ENCODE assay signal across 1 cellular context in genomic region chr1:201153474-201154388, GRCh38.
TF ChIP-seq lines count a peak whose summit lies in the region.

No MANE protein-coding gene starts in this region.

TF ChIP-seq in K562, 482 proteins besides CTCF, POLR2A, EP300 and RAD21 (continued from another document and continues in another):
- TF ChIP-seq CUX1 (CRISPR knock-in tag; IDR thresholded peaks at IDR 0.05), result no peak
- no peak for TF ChIP-seq U2AF2 (optimal IDR thresholded peaks at IDR 0.05; ENCODE audit: low read depth, low read length)
- no peak for TF ChIP-seq ZC3H4 (CRISPR knock-in tag; IDR thresholded peaks at IDR 0.05; ENCODE audit: borderline replicate concordance)
- no peak for TF ChIP-seq ZNF695 (CRISPR knock-in tag; IDR thresholded peaks at IDR 0.05)
- TF ChIP-seq BDP1 (IDR thresholded peaks at IDR 0.05; ENCODE audit: insufficient read depth, insufficient read length), result no peak
- TF ChIP-seq HDAC2 (IDR thresholded peaks at IDR 0.05), result peak; percentile 54; the same call in 1 of the 2 replicates
- no peak for TF ChIP-seq RBM25 (IDR thresholded peaks at IDR 0.05; ENCODE audit: low read depth, low read length, severe bottlenecking)
- TF ChIP-seq BCOR (IDR thresholded peaks at IDR 0.05), result peak; percentile 55; the same call in 1 of the 2 replicates
- no peak for TF ChIP-seq GMEB1 (CRISPR knock-in tag; IDR thresholded peaks at IDR 0.05)
- TF ChIP-seq MTA1 (IDR thresholded peaks at IDR 0.05; ENCODE audit: borderline replicate concordance), result peak; percentile 77; the same call in 1 of the 2 replicates
- peak; percentile 53; the same call in 1 of the 2 replicates for TF ChIP-seq TOE1 (IDR thresholded peaks at IDR 0.05; ENCODE audit: borderline replicate concordance)
- no peak for TF ChIP-seq TOE1 (CRISPR knock-in tag; IDR thresholded peaks at IDR 0.05; ENCODE audit: borderline replicate concordance, low read depth)
- TF ChIP-seq SMARCA5 (IDR thresholded peaks at IDR 0.05), result no peak
- peak; percentile 79 for TF ChIP-seq LEF1 (IDR thresholded peaks at IDR 0.05)
- TF ChIP-seq MCM3 (IDR thresholded peaks at IDR 0.05), result no peak
- TF ChIP-seq RB1 (IDR thresholded peaks at IDR 0.05; ENCODE audit: low read depth), result peak; percentile 38; the same call in 1 of the 2 replicates
- no peak for TF ChIP-seq RFX1 (IDR thresholded peaks at IDR 0.05)
- TF ChIP-seq ZNF583 (CRISPR knock-in tag; IDR thresholded peaks at IDR 0.05), result peak; percentile 59; the same call in 1 of the 2 replicates
- TF ChIP-seq NFATC3 (IDR thresholded peaks at IDR 0.05), result no peak
- TF ChIP-seq GTF2B (IDR thresholded peaks at IDR 0.05; ENCODE audit: extremely low read depth, insufficient read length), result no peak
- TF ChIP-seq ZNF699 (CRISPR knock-in tag; IDR thresholded peaks at IDR 0.05; ENCODE audit: insufficient replicate concordance), result no peak
- TF ChIP-seq, protein P1, sequence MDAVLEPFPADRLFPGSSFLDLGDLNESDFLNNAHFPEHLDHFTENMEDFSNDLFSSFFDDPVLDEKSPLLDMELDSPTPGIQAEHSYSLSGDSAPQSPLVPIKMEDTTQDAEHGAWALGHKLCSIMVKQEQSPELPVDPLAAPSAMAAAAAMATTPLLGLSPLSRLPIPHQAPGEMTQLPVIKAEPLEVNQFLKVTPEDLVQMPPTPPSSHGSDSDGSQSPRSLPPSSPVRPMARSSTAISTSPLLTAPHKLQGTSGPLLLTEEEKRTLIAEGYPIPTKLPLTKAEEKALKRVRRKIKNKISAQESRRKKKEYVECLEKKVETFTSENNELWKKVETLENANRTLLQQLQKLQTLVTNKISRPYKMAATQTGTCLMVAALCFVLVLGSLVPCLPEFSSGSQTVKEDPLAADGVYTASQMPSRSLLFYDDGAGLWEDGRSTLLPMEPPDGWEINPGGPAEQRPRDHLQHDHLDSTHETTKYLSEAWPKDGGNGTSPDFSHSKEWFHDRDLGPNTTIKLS (IDR thresholded peaks at IDR 0.05; ENCODE audit: borderline replicate concordance, low read depth), result peak; percentile 19; the same call in 1 of the 2 replicates
- TF ChIP-seq GTF2A2 (tag; IDR thresholded peaks at IDR 0.05), result no peak
- no peak for TF ChIP-seq HMG20A (CRISPR knock-in tag; conservative IDR thresholded peaks at IDR 0.05)
- TF ChIP-seq KLF16 (IDR thresholded peaks at IDR 0.05), result peak; percentile 96
- TF ChIP-seq EGR1 (conservative IDR thresholded peaks at IDR 0.05), result no peak
- TF ChIP-seq HEY1 (CRISPR knock-in tag; IDR thresholded peaks at IDR 0.05; ENCODE audit: borderline replicate concordance), result no peak
- no peak for TF ChIP-seq E2F4 (CRISPR knock-in tag; IDR thresholded peaks at IDR 0.05; ENCODE audit: low read depth)
- no peak for TF ChIP-seq CHCHD3 (CRISPR knock-in tag; IDR thresholded peaks at IDR 0.05)
- TF ChIP-seq, protein P2, sequence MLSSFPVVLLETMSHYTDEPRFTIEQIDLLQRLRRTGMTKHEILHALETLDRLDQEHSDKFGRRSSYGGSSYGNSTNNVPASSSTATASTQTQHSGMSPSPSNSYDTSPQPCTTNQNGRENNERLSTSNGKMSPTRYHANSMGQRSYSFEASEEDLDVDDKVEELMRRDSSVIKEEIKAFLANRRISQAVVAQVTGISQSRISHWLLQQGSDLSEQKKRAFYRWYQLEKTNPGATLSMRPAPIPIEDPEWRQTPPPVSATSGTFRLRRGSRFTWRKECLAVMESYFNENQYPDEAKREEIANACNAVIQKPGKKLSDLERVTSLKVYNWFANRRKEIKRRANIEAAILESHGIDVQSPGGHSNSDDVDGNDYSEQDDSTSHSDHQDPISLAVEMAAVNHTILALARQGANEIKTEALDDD (IDR thresholded peaks at IDR 0.05), result no peak
- no peak for TF ChIP-seq POU5F1 (IDR thresholded peaks at IDR 0.05; ENCODE audit: borderline replicate concordance, low read depth, low read length, partially characterized antibody)
- peak in 1 of 2 experiments; percentile 45; a peak in 2 of 4 replicates for TF ChIP-seq MAZ (CRISPR knock-in tag; conservative IDR thresholded peaks at IDR 0.05 in 1 of 2, IDR thresholded peaks at IDR 0.05 in 1 of 2)
- TF ChIP-seq EWSR1 (IDR thresholded peaks at IDR 0.05; ENCODE audit: borderline replicate concordance, low read depth, partially characterized antibody), result no peak
- no peak for TF ChIP-seq PRMT5 (CRISPR knock-in tag; IDR thresholded peaks at IDR 0.05)
- TF ChIP-seq YBX1 (IDR thresholded peaks at IDR 0.05), result no peak
- no peak for TF ChIP-seq LARP7 (IDR thresholded peaks at IDR 0.05)
- TF ChIP-seq PHTF2 (CRISPR knock-in tag; IDR thresholded peaks at IDR 0.05), result no peak; the same call in 1 of the 2 replicates
- peak; percentile 95 for TF ChIP-seq DPF2 (IDR thresholded peaks at IDR 0.05)
- peak; percentile 53; the same call in 1 of the 2 replicates for TF ChIP-seq ZNF134 (CRISPR knock-in tag; conservative IDR thresholded peaks at IDR 0.05)
- TF ChIP-seq ZNF655 (CRISPR knock-in tag; IDR thresholded peaks at IDR 0.05), result no peak
- no peak for TF ChIP-seq COPS2 (conservative IDR thresholded peaks at IDR 0.05)
- TF ChIP-seq, protein P3, sequence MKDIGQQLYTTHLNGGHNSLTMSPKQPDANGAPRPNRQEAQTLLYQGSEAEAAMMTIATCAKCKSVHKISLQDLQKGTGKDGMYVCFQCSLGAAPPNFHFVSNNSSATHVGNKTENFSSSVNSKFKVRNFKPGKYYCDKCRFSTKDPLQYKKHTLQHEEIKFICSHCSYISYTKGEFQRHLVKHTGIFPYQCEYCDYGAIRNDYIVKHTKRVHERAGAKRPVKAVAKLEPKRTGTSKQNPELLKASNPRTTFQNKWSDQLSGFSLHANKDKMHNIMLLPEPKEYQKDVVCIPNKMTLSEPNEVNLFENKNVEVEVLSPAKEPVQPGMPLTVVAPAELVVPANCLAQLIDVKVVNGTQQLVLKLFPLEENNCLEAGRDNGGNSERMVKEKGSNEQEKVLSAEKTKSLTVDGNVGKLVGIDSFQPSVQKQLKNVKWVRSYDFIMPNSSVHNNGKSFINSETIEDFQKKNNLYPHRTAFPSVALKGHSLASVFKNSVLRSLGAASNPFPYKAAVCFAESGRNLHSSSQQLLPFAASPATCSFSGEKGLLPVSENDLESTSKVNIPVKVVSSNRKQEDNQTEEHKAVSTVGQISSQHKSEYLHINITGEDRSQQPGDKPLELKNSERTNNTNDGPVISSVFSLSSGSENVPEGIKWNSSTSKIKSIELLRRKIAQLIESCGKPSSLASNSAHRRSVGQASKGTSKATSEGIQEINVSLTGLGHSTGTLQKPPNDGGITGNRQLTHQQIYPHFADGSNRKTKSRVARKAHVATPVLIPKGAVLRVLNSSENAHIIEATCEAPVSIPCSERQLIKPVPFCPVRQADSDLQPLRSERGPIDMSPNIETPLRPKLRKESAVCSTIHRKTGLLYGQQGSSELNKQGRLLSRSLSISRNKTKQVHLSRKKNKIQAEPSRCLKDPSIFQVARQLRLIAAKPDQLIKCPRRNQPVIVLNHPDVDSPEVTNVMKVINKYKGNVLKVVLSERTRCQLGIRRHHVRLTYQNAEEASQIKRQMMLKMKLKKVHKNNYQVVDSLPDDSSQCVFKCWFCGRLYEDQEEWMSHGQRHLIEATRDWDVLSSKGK (CRISPR knock-in tag; IDR thresholded peaks at IDR 0.05), result no peak
- TF ChIP-seq ZNF586 (CRISPR knock-in tag; conservative IDR thresholded peaks at IDR 0.05), result no peak
- no peak for TF ChIP-seq FOXK1 (CRISPR knock-in tag; IDR thresholded peaks at IDR 0.05; ENCODE audit: borderline replicate concordance)
- no peak for TF ChIP-seq ZNF316 (IDR thresholded peaks at IDR 0.05)
- TF ChIP-seq RBBP5 (IDR thresholded peaks at IDR 0.05; ENCODE audit: borderline replicate concordance, insufficient read depth, low read length, poor library complexity, severe bottlenecking), result no peak
